ENCODE assay signal across 21 cellular contexts in genomic region chr3:42151596-42152145, GRCh38.
DNase-seq lines count a peak whose midpoint lies in the region; ATAC-seq, FAIRE-seq and TF ChIP-seq lines count a peak whose summit lies in the region.
"Had no signal": no experiment of that assay in that cellular context is flagged by ENCODE, and none has a peak within 500 bp of the region (broad histone marks: within the 10 kb centered on the region; RNA-seq: fewer than 3 reads in every experiment).

No MANE protein-coding gene starts in this region.

- BruUV-seq in HepG2 (replicated peaks; lab: Mats Ljungman, UMichigan) (no TSS peak), mammary epithelial cell (replicated peaks; lab: Mats Ljungman, UMichigan) (no TSS peak)

- no peaks in the 10 kb centered on the region for H3F3A ChIP-seq in neural progenitor cell (ENCODE audit: low read depth)

- H3K4me3 ChIP-seq in HepG2 (replicated peaks in 1 of 3; ENCODE audit: insufficient read depth in 1 of 3, low read depth in 2 of 3, low read length in 3 of 3) = no peak overlapping the region
- no peak overlapping the region for H3K4me3 ChIP-seq in right lobe of liver
- H3K4me3 ChIP-seq in mammary epithelial cell (replicated peaks in 1 of 3; ENCODE audit: insufficient read depth in 1 of 3, low read depth in 2 of 3, low read length in 3 of 3) = no peak overlapping the region
- no peak overlapping the region for H3K4me3 ChIP-seq in thyroid gland (replicated peaks in 1 of 3)
- no peak overlapping the region for H3K4me3 ChIP-seq in neural progenitor cell
- H3K4me3 ChIP-seq: BLaER1, Peyer's patch had no signal

- no peak for TF ChIP-seq RAD21 in HepG2 (CRISPR knock-in tag; IDR thresholded peaks at IDR 0.05)

- no peaks in the 10 kb centered on the region for H3K27me3 Mint-ChIP-seq in neural progenitor cell (ENCODE audit: insufficient read depth, low read depth)
- H3K27me3 Mint-ChIP-seq: CD8-positive, alpha-beta memory T cell had no signal

- no peaks in the 10 kb centered on the region for H3K79me2 ChIP-seq in HepG2 (ENCODE audit: insufficient read depth, low read length)
- H3K79me2 ChIP-seq in mammary epithelial cell (ENCODE audit: insufficient read depth, low read length) = peaks cover 80% of the 10 kb centered on the region
- H3K79me2 ChIP-seq in neural progenitor cell (ENCODE audit: low read depth) = no peaks in the 10 kb centered on the region

- CTCF ChIA-PET in HepG2 (lab: Yijun Ruan, JAX; ENCODE audit: low intra/inter-chr PET ratio, low total read pairs) (no interaction called here), mammary epithelial cell (lab: Charles Lee; ENCODE audit: low non-redundant PET) (interaction anchor here (0.6 kb wide), 1 partner anchor 34 kb away, joined by 3 read pairs; no protein-coding TSS in a partner anchor)

- in situ Hi-C loops in HepG2 (cut with HindIII; ENCODE audit: extremely low pct_ligation_motif_present, low pct_unique_long_range_greater_than_20kb) = no loop called here
- in situ Hi-C loops in mammary epithelial cell (cut with MboI; ENCODE audit: low sequenced_read_pairs in 2 of 2) = no loop called here

- dilution Hi-C loops in mammary epithelial cell (cut with HindIII; ENCODE audit: low sequenced_read_pairs) = no loop called here

- no peaks in the 10 kb centered on the region for H3K36me3 Mint-ChIP-seq in neural progenitor cell

- FAIRE-seq in HepG2 (lab: Jason Lieb, UNC) = no peak

- ATAC-seq in HepG2 (no peak), right lobe of liver (no peak), left colon (peak; percentile 14)

- H4K20me1 ChIP-seq in HepG2 (ENCODE audit: insufficient read depth, low read length) (no peaks in the 10 kb centered on the region), mammary epithelial cell (ENCODE audit: insufficient read depth, low read length) (no peaks in the 10 kb centered on the region), neural progenitor cell (ENCODE audit: low read depth) (peaks cover 51% of the 10 kb centered on the region)

- TF ChIP-seq EP300 in HepG2 (IDR thresholded peaks at IDR 0.05; ENCODE audit: low read depth in 2 of 2, low read length in 2 of 2) = no peak
- no peak for TF ChIP-seq EP300 in HepG2 (CRISPR knock-in tag; IDR thresholded peaks at IDR 0.05; ENCODE audit: borderline replicate concordance)

- DNase-seq in HepG2 (ENCODE audit: low spot score) = no peak
- no peak for DNase-seq in right lobe of liver
- peak; percentile 25 for DNase-seq in mammary epithelial cell
- no peak for DNase-seq in left colon
- DNase-seq in thyroid gland = no peak
- DNase-seq in NCI-H1048 (lab: John Stamatoyannopoulos, UW) = no peak
- DNase-seq in stimulated activated CD4-positive, alpha-beta T cell treated with anti-CD3 and anti-CD28 coated beads, Interleukin-1b, Interleukin-23, amount 100 ng/mL, for 48 hours = no peak
- DNase-seq in neural progenitor cell (ENCODE audit: low spot score) = no peak
- DNase-seq: CD8-positive, alpha-beta memory T cell; DMS79 treated with DMSO at 0.1 percent for 48 hours; H9; Kasumi-1; NCI-H1436; NCI-H2029 treated with DMSO at 0.1 percent for 48 hours; NCI-H510A treated with DMSO at 0.1 percent for 48 hours; NCI-H82; Peyer's patch; SHP77; SK-N-SH had no signal

- no peaks in the 10 kb centered on the region for H3K9me3 ChIP-seq in HepG2 (ENCODE audit: low read length)
- H3K9me3 ChIP-seq in right lobe of liver = no peaks in the 10 kb centered on the region
- H3K9me3 ChIP-seq in mammary epithelial cell (replicated peaks; ENCODE audit: insufficient read depth, low read length) = no peaks in the 10 kb centered on the region
- H3K9me3 ChIP-seq in thyroid gland = no peaks in the 10 kb centered on the region
- H3K9me3 ChIP-seq in neural progenitor cell (ENCODE audit: low read depth) = no peaks in the 10 kb centered on the region
- H3K9me3 ChIP-seq: BLaER1, Peyer's patch, SK-N-SH had no signal

- TF ChIP-seq CTCF in HepG2 (CRISPR knock-in tag; IDR thresholded peaks at IDR 0.05) = no peak
- no peak for TF ChIP-seq CTCF in right lobe of liver (IDR thresholded peaks at IDR 0.05)
- no peak for TF ChIP-seq CTCF in mammary epithelial cell (conservative IDR thresholded peaks at IDR 0.05 in 1 of 2, IDR thresholded peaks at IDR 0.05 in 1 of 2; ENCODE audit: extremely low read depth in 1 of 2, insufficient read depth in 1 of 2, low read depth in 1 of 2, low read length in 2 of 2)
- TF ChIP-seq CTCF in thyroid gland (IDR thresholded peaks at IDR 0.05) = no peak
- no peak for TF ChIP-seq CTCF in neural progenitor cell (IDR thresholded peaks at IDR 0.05)

- H2AFZ ChIP-seq in HepG2 (ENCODE audit: low read length) = no peak overlapping the region
- H2AFZ ChIP-seq in mammary epithelial cell (ENCODE audit: low read depth, low read length) = no peak overlapping the region
- H2AFZ ChIP-seq in neural progenitor cell (replicated peaks) = no peak overlapping the region

- no peak overlapping the region for H3K4me3 Mint-ChIP-seq in neural progenitor cell
- H3K4me3 Mint-ChIP-seq: CD8-positive, alpha-beta memory T cell; H9 had no signal

- H3K4me2 ChIP-seq in HepG2 (ENCODE audit: low read depth, low read length) (no peak overlapping the region), mammary epithelial cell (ENCODE audit: insufficient read depth, low read depth, low read length) (no peak overlapping the region), neural progenitor cell (no peak overlapping the region)
- H3K4me2 ChIP-seq: BLaER1, SK-N-SH had no signal

- no peaks in the 10 kb centered on the region for H3K9me3 Mint-ChIP-seq in neural progenitor cell
- H3K9me3 Mint-ChIP-seq: CD8-positive, alpha-beta memory T cell; H9 had no signal

- H3K27ac ChIP-seq in HepG2 (ENCODE audit: extremely low read length, insufficient read depth, low read length) (no peak overlapping the region), right lobe of liver (no peak overlapping the region), mammary epithelial cell (ENCODE audit: insufficient read depth, low read depth, low read length) (peak overlapping the region; percentile 34), thyroid gland (no peak overlapping the region), neural progenitor cell (no peak overlapping the region)
- H3K27ac ChIP-seq: 22Rv1, BLaER1 had no signal

- H3K4me1 Mint-ChIP-seq in neural progenitor cell = peaks cover 15% of the 10 kb centered on the region

- WGBS in HepG2 (ENCODE audit: low lambda C conversion rate) = 83% methylated on average over 2 of the region's 2 CpGs
- WGBS in right lobe of liver (ENCODE audit: insufficient coverage, low coverage, low lambda C conversion rate, missing lambda C conversion rate) = 28% methylated on average over 2 of the region's 2 CpGs
- WGBS in mammary epithelial cell (ENCODE audit: low coverage, missing lambda C conversion rate) = 0% methylated on average over 2 of the region's 2 CpGs
- WGBS in thyroid gland, 2 donors = 80 to 84% methylated on average over 2 of the region's 2 CpGs

- POLR2A ChIA-PET in HepG2 (lab: Yijun Ruan, JAX) = interaction anchor here (1.8 kb wide), 1 partner anchor 8 kb away, joined by 5 read pairs; no protein-coding TSS in a partner anchor

- intact Hi-C loops in HepG2 (cut with micrococcal nuclease; ENCODE audit: unreplicated experiment) = no loop called here
- intact Hi-C loops in right lobe of liver (cut with DNase I) = no loop called here
- intact Hi-C loops in mammary epithelial cell (cut with micrococcal nuclease) = no loop called here
- intact Hi-C loops in left colon (cut with DNase I, micrococcal nuclease) = no loop called here
- intact Hi-C loops in thyroid gland (cut with DNase I) = no loop called here

- H3K36me3 ChIP-seq in HepG2 (replicated peaks in 1 of 2; ENCODE audit: control insufficient read depth in 1 of 2, insufficient read depth in 2 of 2, low read length in 2 of 2) (no peaks in the 10 kb centered on the region), right lobe of liver (no peaks in the 10 kb centered on the region), mammary epithelial cell (ENCODE audit: insufficient read depth, low read length) (no peaks in the 10 kb centered on the region), thyroid gland (no peaks in the 10 kb centered on the region), neural progenitor cell (no peaks in the 10 kb centered on the region)
- H3K36me3 ChIP-seq: Peyer's patch had no signal

- H3K9ac ChIP-seq in HepG2 (ENCODE audit: insufficient read depth, low read depth, low read length) = no peak overlapping the region
- no peak overlapping the region for H3K9ac ChIP-seq in mammary epithelial cell (ENCODE audit: insufficient read depth, low read length)
- H3K9ac ChIP-seq in neural progenitor cell = no peak overlapping the region
- H3K9ac ChIP-seq: BLaER1, SK-N-SH had no signal

- TF ChIP-seq POLR2A in HepG2 (IDR thresholded peaks at IDR 0.05; ENCODE audit: insufficient read depth in 1 of 2, low read depth in 2 of 2, low read length in 2 of 2) = no peak
- no peak for TF ChIP-seq POLR2A in right lobe of liver (IDR thresholded peaks at IDR 0.05)
- TF ChIP-seq POLR2A in thyroid gland (IDR thresholded peaks at IDR 0.05) = no peak

- H3K27ac Mint-ChIP-seq in neural progenitor cell = no peak overlapping the region
- H3K27ac Mint-ChIP-seq: H9 had no signal

- H3K4me1 ChIP-seq in HepG2 (ENCODE audit: insufficient read depth, low read length) (peaks cover 21% of the 10 kb centered on the region), right lobe of liver (no peaks in the 10 kb centered on the region), mammary epithelial cell (ENCODE audit: insufficient read depth, low read length) (peaks cover 30% of the 10 kb centered on the region), thyroid gland (peaks cover 13 to 19% of the 10 kb centered on the region in 2 donors), neural progenitor cell (peaks cover 5% of the 10 kb centered on the region)

- H3K27me3 ChIP-seq in HepG2 (ENCODE audit: control insufficient read depth in 1 of 2, insufficient read depth in 2 of 2, low read length in 2 of 2) = no peaks in the 10 kb centered on the region
- H3K27me3 ChIP-seq in right lobe of liver = no peaks in the 10 kb centered on the region
- no peaks in the 10 kb centered on the region for H3K27me3 ChIP-seq in mammary epithelial cell (ENCODE audit: insufficient read depth, low read length)
- H3K27me3 ChIP-seq in thyroid gland = no peaks in the 10 kb centered on the region
- no peaks in the 10 kb centered on the region for H3K27me3 ChIP-seq in neural progenitor cell
- H3K27me3 ChIP-seq: BLaER1, Peyer's patch had no signal

TF ChIP-seq in HepG2, 621 proteins besides CTCF, POLR2A, EP300 and RAD21:
- TF ChIP-seq MAFF (IDR thresholded peaks at IDR 0.05; ENCODE audit: low read depth, low read length) (peak; percentile 82), MAFK (conservative IDR thresholded peaks at IDR 0.05 in 1 of 2, IDR thresholded peaks at IDR 0.05 in 1 of 2; ENCODE audit: low read length in 2 of 2) (peak; percentile 79 to 81), ATF7-NPFF (CRISPR knock-in tag; IDR thresholded peaks at IDR 0.05; ENCODE audit: low read depth) (no peak)
